Comparison of ENCODE assay signal across 8 cellular contexts in genomic region chr5:123036391-123037103, GRCh38. TPM values are rescaled to one million over a fixed set of nuclear protein-coding genes. Genes with fewer than 3 reads are reported as not detected.
DNase-seq lines count a peak whose midpoint lies in the region; ATAC-seq lines count a peak whose summit lies in the region.

PPIC (minus strand) TSS chr5:123036725; CDS start chr5:123036625, 100 bp downstream.

- no peaks in the 10 kb centered on the region for H3K9me3 ChIP-seq in SK-N-MC (ENCODE audit: low read depth, low read length)

- intact Hi-C loops in left colon (cut with DNase I, micrococcal nuclease): loop anchor here in 1 of 2 donors (5.0 kb wide), 1 partner anchor 56 kb away; no protein-coding TSS in a partner anchor

- H3K36me3 ChIP-seq in SK-N-MC (ENCODE audit: insufficient read depth, low read length): no peaks in the 10 kb centered on the region

- H3K9ac ChIP-seq in SK-N-MC (ENCODE audit: insufficient read length): peak within 1 kb of the TSS; percentile 29

- H3K27ac ChIP-seq in SK-N-MC: no peak within 1 kb of the TSS

- peak; percentile 91 for DNase-seq in DMS53 (lab: John Stamatoyannopoulos, UW)
- DNase-seq in HK-2 (ENCODE audit: unreplicated experiment): peak; percentile 83
- no peak for DNase-seq in SK-N-MC (ENCODE audit: low read depth, low spot score)
- peak; percentile 62 to 84 for DNase-seq in dermis microvascular lymphatic vessel endothelial cell (ENCODE audit: low read depth in 2 of 2)
- peak; percentile 89 to 91 for DNase-seq in left colon
- peak; percentile 36 for DNase-seq in stimulated activated CD8-positive, alpha-beta memory T cell treated with anti-CD3 and anti-CD28 coated beads, Interleukin-4, amount 100 ng/mL, for 48 hours
- DNase-seq in effector CD4-positive, alpha-beta T cell: no peak

- H3K4me3 ChIP-seq in SK-N-MC: peak within 1 kb of the TSS; percentile 85

- ATAC-seq in GM19372 (IDR thresholded peaks at IDR 0.05; ENCODE audit: low read depth, unreplicated experiment) (peak; percentile 44), left colon (peak; percentile 93)

RNA-seq across cellular contexts. Expression of gene PPIC, which starts in this region (rescaled TPM):
- total RNA-seq in dermis microvascular lymphatic vessel endothelial cell (50.1 and 66.2 TPM in 2 replicates), left colon (10 to 100 TPM; 79.8 to 86.0 TPM)

Comparison
In these comparisons a context has a peak if more than half of its experiments do, and no peak if none do; other contexts are left out.
1. DNase-seq: peak in DMS53 (single experiment), HK-2 (single experiment), dermis microvascular lymphatic vessel endothelial cell (2 of 2), left colon (2 of 2) and stimulated activated CD8-positive, alpha-beta memory T cell treated with anti-CD3 and anti-CD28 coated beads, Interleukin-4, amount 100 ng/mL, for 48 hours (single experiment); none in SK-N-MC (single experiment) and effector CD4-positive, alpha-beta T cell (single experiment).